In the genomic region with DNA sequence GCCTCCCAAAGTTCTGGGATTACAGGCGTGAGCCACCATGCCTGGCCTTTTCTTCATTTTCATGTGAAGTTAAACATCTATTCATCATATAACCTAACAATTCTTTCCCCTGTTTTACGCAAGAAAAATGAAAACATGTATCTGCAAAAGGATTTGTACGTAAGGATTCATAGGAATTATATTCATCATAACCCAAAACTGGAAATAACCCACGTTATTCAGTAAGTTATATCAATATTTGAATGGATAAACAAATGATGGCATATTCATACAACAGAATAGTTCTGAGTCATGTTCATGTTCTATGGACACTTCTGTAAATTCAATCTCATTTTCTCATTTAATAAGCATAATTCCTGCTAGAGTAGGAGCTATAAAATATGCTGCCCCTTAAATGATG, we compare ENCODE assay signal across 32 cellular contexts.
"Had no signal": no experiment of that assay in that cellular context is flagged by ENCODE, and none has a peak within 500 bp of the region (broad histone marks: within the 10 kb centered on the region; RNA-seq: fewer than 3 reads in every experiment).

No MANE protein-coding gene starts in this region.

- H3K36me3 Mint-ChIP-seq: activated naive CD8-positive, alpha-beta T cell; stimulated activated memory B cell treated with anti-CD40 and anti-IgM and Interleukin-4, amounts not matched to agents 10 μg/mL and 1 μg/mL and 100 μg/mL, for 72 hours had no signal

- H3K27me3 ChIP-seq: body of pancreas, cardiac muscle cell, dorsolateral prefrontal cortex, gastroesophageal sphincter, hepatocyte, sigmoid colon, upper lobe of left lung had no signal

- H3K79me2 ChIP-seq: hepatocyte had no signal

- H3K27ac Mint-ChIP-seq: activated naive CD8-positive, alpha-beta T cell; nephron; stimulated activated memory B cell treated with anti-CD40 and anti-IgM and Interleukin-4, amounts not matched to agents 10 μg/mL and 1 μg/mL and 100 μg/mL, for 72 hours; stimulated activated naive CD8-positive, alpha-beta T cell treated with anti-CD3 and anti-CD28 coated beads, Interleukin-15, amount 100 ng/mL, for 72 hours had no signal

- H3K4me3 Mint-ChIP-seq: activated naive CD8-positive, alpha-beta T cell; nephron; stimulated activated memory B cell treated with anti-CD40 and anti-IgM and Interleukin-4, amounts not matched to agents 10 μg/mL and 1 μg/mL and 100 μg/mL, for 72 hours; stimulated activated naive CD8-positive, alpha-beta T cell treated with anti-CD3 and anti-CD28 coated beads, Interleukin-15, amount 100 ng/mL, for 72 hours had no signal

- FAIRE-seq: kidney, TTC549 had no signal

- H3K27ac ChIP-seq: body of pancreas, cardiac muscle cell, coronary artery, dorsolateral prefrontal cortex, gastroesophageal sphincter, hepatocyte, sigmoid colon, upper lobe of left lung, VCaP had no signal

- H3K4me3 ChIP-seq: body of pancreas, cardiac muscle cell, coronary artery, dorsolateral prefrontal cortex, gastroesophageal sphincter, hepatocyte, sigmoid colon, smooth muscle cell, upper lobe of left lung had no signal

- H2AFZ ChIP-seq: hepatocyte had no signal

- H3K36me3 ChIP-seq: cardiac muscle cell, gastroesophageal sphincter, sigmoid colon, upper lobe of left lung had no signal

- DNase-seq: activated CD4-positive, alpha-beta T cell treated with anti-CD3 and anti-CD28 coated beads for 48 hours; activated CD4-positive, alpha-beta T cell treated with anti-CD3 and anti-CD28 coated beads, Interleukin-2, amount 50 U/mL, for 48 hours; activated CD8-positive, alpha-beta memory T cell treated with anti-CD3 and anti-CD28 coated beads for 24 hours; activated effector memory CD4-positive, alpha-beta T cell treated with Interleukin-2 at 50 U/mL for 16 hours; activated naive CD4-positive, alpha-beta T cell treated with Interleukin-2 at 50 U/mL for 16 hours; anterior cingulate cortex; body of pancreas; cerebellar nuclear complex; dorsolateral prefrontal cortex; effector memory CD4-positive, alpha-beta T cell; kidney; left colon; mammary epithelial cell; sigmoid colon; stimulated activated CD4-positive, alpha-beta T cell treated with anti-CD3 and anti-CD28 coated beads, Interleukin-1b, Interleukin-23, amount 100 ng/mL, for 48 hours; stimulated activated CD4-positive, alpha-beta T cell treated with anti-CD3 and anti-CD28 coated beads, Interleukin-4, amount 100 ng/mL, for 4 hours; stimulated activated CD8-positive, alpha-beta memory T cell treated with anti-CD3 and anti-CD28 coated beads, Interleukin-4, amount 100 ng/mL, for 48 hours; stimulated activated naive CD8-positive, alpha-beta T cell treated with anti-CD3 and anti-CD28 coated beads, Interleukin-15, amount 100 ng/mL, for 72 hours; substantia nigra; T-helper 9 cell; upper lobe of left lung had no signal

- H3K4me1 Mint-ChIP-seq: nephron; stimulated activated memory B cell treated with anti-CD40 and anti-IgM and Interleukin-4, amounts not matched to agents 10 μg/mL and 1 μg/mL and 100 μg/mL, for 72 hours; stimulated activated naive CD8-positive, alpha-beta T cell treated with anti-CD3 and anti-CD28 coated beads, Interleukin-15, amount 100 ng/mL, for 72 hours had no signal

- ATAC-seq: activated CD4-positive, CD25-positive, alpha-beta regulatory T cell treated with anti-CD3 and anti-CD28 coated beads, Interleukin-2, amount 50 U/mL, for 24 hours; body of pancreas; gastroesophageal sphincter; left colon; stimulated activated memory B cell treated with anti-CD40 and anti-IgM and Interleukin-4, amounts not matched to agents 10 μg/mL and 1 μg/mL and 100 μg/mL, for 72 hours; stimulated activated naive CD8-positive, alpha-beta T cell treated with anti-CD3 and anti-CD28 coated beads, Interleukin-15, amount 100 ng/mL, for 72 hours had no signal

- H3K9me3 ChIP-seq: body of pancreas, gastroesophageal sphincter, sigmoid colon, upper lobe of left lung had no signal

- H3K9me3 Mint-ChIP-seq: nephron; stimulated activated memory B cell treated with anti-CD40 and anti-IgM and Interleukin-4, amounts not matched to agents 10 μg/mL and 1 μg/mL and 100 μg/mL, for 72 hours; stimulated activated naive CD8-positive, alpha-beta T cell treated with anti-CD3 and anti-CD28 coated beads, Interleukin-15, amount 100 ng/mL, for 72 hours had no signal

- H3K27me3 Mint-ChIP-seq: stimulated activated memory B cell treated with anti-CD40 and anti-IgM and Interleukin-4, amounts not matched to agents 10 μg/mL and 1 μg/mL and 100 μg/mL, for 72 hours had no signal

- H3K4me2 ChIP-seq: hepatocyte, smooth muscle cell had no signal

- H3K4me1 ChIP-seq: body of pancreas, gastroesophageal sphincter, sigmoid colon had no signal
